Comparison of ENCODE assay signal across 2 cellular contexts in the genomic region with DNA sequence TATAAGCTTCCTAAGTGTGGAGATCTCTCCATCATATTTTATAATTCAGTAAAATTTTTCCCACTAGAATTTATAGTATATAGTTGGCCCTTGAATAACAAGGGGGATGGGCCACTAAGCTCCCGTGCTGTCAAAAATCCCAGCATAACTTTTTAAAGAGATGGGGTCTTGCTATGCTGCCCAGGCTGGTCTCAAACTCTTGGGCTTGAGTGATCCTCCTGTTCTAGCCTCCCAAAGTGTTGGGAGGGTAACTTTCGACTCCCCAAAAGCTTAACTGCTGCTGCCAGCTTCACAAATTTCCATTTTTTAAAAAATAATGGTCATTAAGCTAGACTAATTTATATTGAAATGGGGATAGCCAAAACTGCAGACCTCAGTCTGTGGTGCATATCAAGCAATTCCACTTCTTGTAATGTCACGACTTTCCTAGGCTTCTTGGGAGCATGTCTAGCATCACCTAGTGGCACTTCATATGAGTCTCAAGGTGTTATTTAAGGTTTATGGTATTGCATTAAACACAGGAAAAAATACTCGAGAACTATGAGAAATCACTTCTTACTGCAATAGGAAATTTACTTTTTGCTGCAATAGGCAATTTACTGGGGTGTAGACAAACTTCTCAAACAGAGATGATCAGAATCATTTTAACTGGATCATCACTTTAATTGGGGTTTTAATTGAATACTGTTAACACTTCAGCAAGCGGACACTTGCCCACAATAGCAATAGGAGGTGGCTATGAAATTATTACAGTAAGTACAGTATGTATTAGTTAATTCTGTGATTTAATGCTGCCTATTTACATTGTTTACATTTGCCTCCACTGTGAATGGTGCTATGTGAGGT.
TF ChIP-seq lines count a peak whose summit lies in the region.

No MANE protein-coding gene starts in this region.

TF ChIP-seq in IMR-90, 13 proteins besides CTCF, POLR2A, EP300 and RAD21:
- TF ChIP-seq, protein P1, sequence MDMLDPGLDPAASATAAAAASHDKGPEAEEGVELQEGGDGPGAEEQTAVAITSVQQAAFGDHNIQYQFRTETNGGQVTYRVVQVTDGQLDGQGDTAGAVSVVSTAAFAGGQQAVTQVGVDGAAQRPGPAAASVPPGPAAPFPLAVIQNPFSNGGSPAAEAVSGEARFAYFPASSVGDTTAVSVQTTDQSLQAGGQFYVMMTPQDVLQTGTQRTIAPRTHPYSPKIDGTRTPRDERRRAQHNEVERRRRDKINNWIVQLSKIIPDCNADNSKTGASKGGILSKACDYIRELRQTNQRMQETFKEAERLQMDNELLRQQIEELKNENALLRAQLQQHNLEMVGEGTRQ (IDR thresholded peaks at IDR 0.05; ENCODE audit: low read depth, low read length): no peak
- peak; percentile 54; the same call in 1 of the 2 replicates for TF ChIP-seq SMC3 (IDR thresholded peaks at IDR 0.05; ENCODE audit: low read depth, low read length)

TF ChIP-seq in liver, 16 proteins besides CTCF, POLR2A, EP300 and RAD21 (continued from another document):
- TF ChIP-seq, protein P2, sequence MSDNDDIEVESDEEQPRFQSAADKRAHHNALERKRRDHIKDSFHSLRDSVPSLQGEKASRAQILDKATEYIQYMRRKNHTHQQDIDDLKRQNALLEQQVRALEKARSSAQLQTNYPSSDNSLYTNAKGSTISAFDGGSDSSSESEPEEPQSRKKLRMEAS (IDR thresholded peaks at IDR 0.05): no peak
- TF ChIP-seq HNF4G (IDR thresholded peaks at IDR 0.05) (no peak), SP1 (IDR thresholded peaks at IDR 0.05) (no peak), YY1 (IDR thresholded peaks at IDR 0.05) (no peak), ZBTB33 (IDR thresholded peaks at IDR 0.05) (no peak)
